ENCODE assay signal across 8 cellular contexts in the genomic region with DNA sequence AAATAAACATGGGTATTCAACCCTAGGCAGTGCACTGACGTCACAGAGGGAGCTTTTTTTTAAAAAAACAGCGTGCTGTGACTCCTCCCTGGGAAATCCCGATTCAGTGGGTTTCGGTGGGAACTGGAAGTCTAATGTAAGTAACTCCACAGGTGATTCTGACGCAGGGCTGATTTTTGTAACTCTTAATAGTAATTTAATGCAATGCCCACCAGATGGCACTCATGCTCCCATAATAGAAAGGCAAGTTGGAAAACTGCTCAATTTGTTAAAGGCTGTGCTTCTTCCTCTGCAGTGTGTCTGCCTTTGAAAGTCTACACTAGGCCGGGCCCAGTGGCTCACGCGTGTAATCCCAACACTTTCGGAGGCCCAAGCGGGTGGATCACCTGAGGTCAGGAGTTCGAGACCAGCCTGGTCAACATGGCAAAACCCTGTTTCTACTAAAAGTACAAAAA. TPM values are rescaled to one million over a fixed set of nuclear protein-coding genes. Genes with fewer than 3 reads are reported as not detected.
DNase-seq lines count a peak whose midpoint lies in the region; ATAC-seq and TF ChIP-seq lines count a peak whose summit lies in the region.

No MANE protein-coding gene starts in this region.

- CTCF ChIA-PET in activated CD4-positive, alpha-beta memory T cell treated with anti-CD3 and anti-CD28 coated beads, Interleukin-2, amount 10 ng/mL, durations not matched to agents 7 days and 5 days (lab: Charles Lee), result interaction anchor here (0.8 to 2.3 kb wide), 8 partner anchors 9 to 431 kb away, joined by 3 to 10 read pairs (median 4); partner anchors contain the start of gene RSU1

- no peak overlapping the region for H3K27ac ChIP-seq in C4-2B

- TF ChIP-seq CTCF in C4-2B (conservative IDR thresholded peaks at IDR 0.05) (peak; percentile 65), mesothelial cell of epicardium (IDR thresholded peaks at IDR 0.05; ENCODE audit: unreplicated experiment) (peak; percentile 80)

- H3K4me3 Mint-ChIP-seq in activated CD4-positive, alpha-beta memory T cell treated with anti-CD3 and anti-CD28 coated beads, Interleukin-2, amount 10 ng/mL, durations not matched to agents 7 days and 5 days, result no peak overlapping the region
- no peak overlapping the region for H3K4me3 Mint-ChIP-seq in effector memory CD8-positive, alpha-beta T cell
- H3K4me3 Mint-ChIP-seq in mesothelial cell of epicardium, result no peak overlapping the region
- no peak overlapping the region for H3K4me3 Mint-ChIP-seq in stimulated activated effector memory CD8-positive, alpha-beta T cell treated with anti-CD3 and anti-CD28 coated beads, Interleukin-12 subunit alpha, Interleukin-12 subunit beta, amount 100 ng/mL, for 72 hours

- peaks cover 8% of the 10 kb centered on the region for H3K4me1 Mint-ChIP-seq in activated CD4-positive, alpha-beta memory T cell treated with anti-CD3 and anti-CD28 coated beads, Interleukin-2, amount 10 ng/mL, durations not matched to agents 7 days and 5 days
- H3K4me1 Mint-ChIP-seq in effector memory CD8-positive, alpha-beta T cell (ENCODE audit: low read depth in 2 of 2), result peaks cover 0 to 5% of the 10 kb centered on the region in 2 donors
- H3K4me1 Mint-ChIP-seq in mesothelial cell of epicardium, result no peaks in the 10 kb centered on the region
- no peaks in the 10 kb centered on the region for H3K4me1 Mint-ChIP-seq in stimulated activated effector memory CD8-positive, alpha-beta T cell treated with anti-CD3 and anti-CD28 coated beads, Interleukin-12 subunit alpha, Interleukin-12 subunit beta, amount 100 ng/mL, for 72 hours

- ATAC-seq in GM18907 (IDR thresholded peaks at IDR 0.05; ENCODE audit: unreplicated experiment), result peak; percentile 79
- ATAC-seq in HG03280 (IDR thresholded peaks at IDR 0.05; ENCODE audit: unreplicated experiment), result peak; percentile 78
- ATAC-seq in effector memory CD8-positive, alpha-beta T cell (replicated peaks), result peak; percentile 92
- ATAC-seq in stimulated activated effector memory CD8-positive, alpha-beta T cell treated with anti-CD3 and anti-CD28 coated beads, Interleukin-12 subunit alpha, Interleukin-12 subunit beta, amount 100 ng/mL, for 72 hours, result peak; percentile 78

- peaks cover 4% of the 10 kb centered on the region for H3K9me3 Mint-ChIP-seq in activated CD4-positive, alpha-beta memory T cell treated with anti-CD3 and anti-CD28 coated beads, Interleukin-2, amount 10 ng/mL, durations not matched to agents 7 days and 5 days
- no peaks in the 10 kb centered on the region for H3K9me3 Mint-ChIP-seq in effector memory CD8-positive, alpha-beta T cell
- peaks cover 5% of the 10 kb centered on the region for H3K9me3 Mint-ChIP-seq in mesothelial cell of epicardium
- no peaks in the 10 kb centered on the region for H3K9me3 Mint-ChIP-seq in stimulated activated effector memory CD8-positive, alpha-beta T cell treated with anti-CD3 and anti-CD28 coated beads, Interleukin-12 subunit alpha, Interleukin-12 subunit beta, amount 100 ng/mL, for 72 hours

- H3K27me3 Mint-ChIP-seq in activated CD4-positive, alpha-beta memory T cell treated with anti-CD3 and anti-CD28 coated beads, Interleukin-2, amount 10 ng/mL, durations not matched to agents 7 days and 5 days, result no peaks in the 10 kb centered on the region
- no peaks in the 10 kb centered on the region for H3K27me3 Mint-ChIP-seq in effector memory CD8-positive, alpha-beta T cell
- no peaks in the 10 kb centered on the region for H3K27me3 Mint-ChIP-seq in mesothelial cell of epicardium (ENCODE audit: low read depth)

- H3K27ac Mint-ChIP-seq in activated CD4-positive, alpha-beta memory T cell treated with anti-CD3 and anti-CD28 coated beads, Interleukin-2, amount 10 ng/mL, durations not matched to agents 7 days and 5 days, result no peak overlapping the region
- no peak overlapping the region for H3K27ac Mint-ChIP-seq in effector memory CD8-positive, alpha-beta T cell
- no peak overlapping the region for H3K27ac Mint-ChIP-seq in mesothelial cell of epicardium
- no peak overlapping the region for H3K27ac Mint-ChIP-seq in stimulated activated effector memory CD8-positive, alpha-beta T cell treated with anti-CD3 and anti-CD28 coated beads, Interleukin-12 subunit alpha, Interleukin-12 subunit beta, amount 100 ng/mL, for 72 hours

- POLR2A ChIA-PET in activated CD4-positive, alpha-beta memory T cell treated with anti-CD3 and anti-CD28 coated beads, Interleukin-2, amount 10 ng/mL, durations not matched to agents 7 days and 5 days (lab: Charles Lee), result interaction anchor here (1.4 kb wide), 1 partner anchor 10 kb away, joined by 7 read pairs; the partner anchor contains the start of gene RSU1

- DNase-seq in NCI-H69 (lab: John Stamatoyannopoulos, UW) (peak; percentile 80), mesothelial cell of epicardium (ENCODE audit: low spot score in 2 of 2, unreplicated experiment in 2 of 2) (peak in 1 of 2 experiments; percentile 62)
- peak; percentile 65 for DNase-seq in activated CD4-positive, alpha-beta memory T cell treated with anti-CD3 and anti-CD28 coated beads, Interleukin-2, amount 10 ng/mL, durations not matched to agents 7 days and 5 days
- peak; percentile 56 to 67 (median 67) for DNase-seq in effector memory CD8-positive, alpha-beta T cell
- DNase-seq in stimulated activated effector memory CD8-positive, alpha-beta T cell treated with anti-CD3 and anti-CD28 coated beads, Interleukin-12 subunit alpha, Interleukin-12 subunit beta, amount 100 ng/mL, for 72 hours (ENCODE audit: low spot score in 2 of 2), result peak; percentile 40 to 72

- no peaks in the 10 kb centered on the region for H3K36me3 Mint-ChIP-seq in activated CD4-positive, alpha-beta memory T cell treated with anti-CD3 and anti-CD28 coated beads, Interleukin-2, amount 10 ng/mL, durations not matched to agents 7 days and 5 days (ENCODE audit: low read depth)
- H3K36me3 Mint-ChIP-seq in effector memory CD8-positive, alpha-beta T cell (ENCODE audit: insufficient read depth), result peaks cover 2% of the 10 kb centered on the region
- H3K36me3 Mint-ChIP-seq in mesothelial cell of epicardium, result no peaks in the 10 kb centered on the region
- H3K36me3 Mint-ChIP-seq in stimulated activated effector memory CD8-positive, alpha-beta T cell treated with anti-CD3 and anti-CD28 coated beads, Interleukin-12 subunit alpha, Interleukin-12 subunit beta, amount 100 ng/mL, for 72 hours, result no peaks in the 10 kb centered on the region

RNA-seq across cellular contexts. Expression of gene RSU1, which starts 10.9 kb away (rescaled TPM):
- 10 to 100 TPM; 74.3 to 74.9 TPM for total RNA-seq in activated CD4-positive, alpha-beta memory T cell treated with anti-CD3 and anti-CD28 coated beads, Interleukin-2, amount 10 ng/mL, durations not matched to agents 7 days and 5 days
- 33.0 to 36.2 TPM (median 35.3 TPM) in 3 replicates for total RNA-seq in mesothelial cell of epicardium
